ENCODE assay signal across 21 cellular contexts in the genomic region with DNA sequence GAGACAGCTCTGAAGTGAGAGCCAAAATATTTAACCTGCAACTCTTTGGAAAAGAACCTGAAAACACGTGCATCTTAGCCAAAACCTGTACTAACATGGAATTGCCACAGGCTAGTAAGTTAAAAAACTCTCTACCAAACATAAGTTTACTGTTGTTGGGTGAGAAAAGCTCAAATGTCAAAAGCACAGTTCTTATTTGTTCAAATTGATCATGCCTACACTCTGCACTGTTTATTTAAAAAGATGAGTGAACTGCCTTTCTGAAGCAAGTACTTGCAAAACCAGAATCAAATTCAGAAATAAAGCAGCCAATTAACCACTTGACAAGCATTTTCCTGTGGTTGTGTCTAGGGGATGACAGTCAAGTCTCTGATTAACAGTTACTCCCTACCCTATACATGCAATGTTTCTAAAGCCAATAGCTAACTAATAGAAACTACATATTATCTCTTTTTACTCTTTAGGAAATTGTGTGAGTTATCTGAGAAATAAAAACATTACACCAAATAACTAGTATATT. TPM values are rescaled to one million over a fixed set of nuclear protein-coding genes. Genes with fewer than 3 reads are reported as not detected.
DNase-seq lines count a peak whose midpoint lies in the region; ATAC-seq and TF ChIP-seq lines count a peak whose summit lies in the region.
"Had no signal": no experiment of that assay in that cellular context is flagged by ENCODE, and none has a peak within 500 bp of the region (broad histone marks: within the 10 kb centered on the region; RNA-seq: fewer than 3 reads in every experiment).

No MANE protein-coding gene starts in this region.

- H3K9ac ChIP-seq in OCI-LY1 (ENCODE audit: low read length) (peak overlapping the region; percentile 88), endodermal cell (ENCODE audit: extremely low read depth, low read length, poor library complexity, severe bottlenecking) (no peak overlapping the region)
- H3K9ac ChIP-seq: KMS-11 had no signal

- H4K20me1 ChIP-seq in DOHH2 (ENCODE audit: control insufficient read depth, insufficient read depth, low read depth, low read length) (no peaks in the 10 kb centered on the region), OCI-LY1 (ENCODE audit: insufficient read depth, low read length) (peaks cover 3% of the 10 kb centered on the region; the same call in 1 of the 2 replicates)

- CTCF ChIA-PET in A673 (lab: Charles Lee): no interaction called here

- intact Hi-C loops in A673 (cut with micrococcal nuclease; ENCODE audit: unreplicated experiment): no loop called here

- no peaks in the 10 kb centered on the region for H3K9me3 Mint-ChIP-seq in endodermal cell

- no peaks in the 10 kb centered on the region for H3K9me2 ChIP-seq in DOHH2 (replicated peaks; ENCODE audit: control insufficient read depth, low read length)
- H3K9me2 ChIP-seq in OCI-LY1 (ENCODE audit: low read depth, low read length): no peaks in the 10 kb centered on the region

- H3K27me3 ChIP-seq in A673 (replicated peaks; ENCODE audit: insufficient read depth, low read depth, low read length, poor library complexity) (no peaks in the 10 kb centered on the region), DOHH2 (ENCODE audit: control insufficient read depth, low read length) (no peaks in the 10 kb centered on the region), OCI-LY1 (ENCODE audit: insufficient read depth, low read length) (no peaks in the 10 kb centered on the region), endodermal cell (ENCODE audit: control insufficient read depth, insufficient read depth, low read length, poor library complexity, severe bottlenecking) (no peaks in the 10 kb centered on the region)
- H3K27me3 ChIP-seq: heart left ventricle had no signal

- H2AFZ ChIP-seq in OCI-LY1 (ENCODE audit: low read length): no peak overlapping the region

- ATAC-seq in HG03097 (IDR thresholded peaks at IDR 0.05; ENCODE audit: low FRiP score, unreplicated experiment) (no peak), GM19395 (IDR thresholded peaks at IDR 0.05; ENCODE audit: unreplicated experiment) (no peak), GM21619 (IDR thresholded peaks at IDR 0.05; ENCODE audit: unreplicated experiment) (no peak)
- ATAC-seq: esophagus mucosa, heart left ventricle, left colon had no signal

- DNase-seq in A673 (ENCODE audit: low spot score): no peak
- no peak for DNase-seq in endodermal cell
- no peak for DNase-seq in GM13977 (ENCODE audit: low spot score)
- DNase-seq: amygdala; BE2C; cortex of kidney; heart left ventricle; left colon; NCI-H1694; NK-92 treated with Interleukin-12 subunit alpha and Interleukin-12 subunit beta, amount 100 ng/mL, for 24 hours; trophoblast cell; WERI-Rb-1 had no signal

- peaks cover 22% of the 10 kb centered on the region for H3K4me1 Mint-ChIP-seq in endodermal cell

- H3K4me1 ChIP-seq in A673 (ENCODE audit: insufficient read depth, low read length, poor library complexity, severe bottlenecking): peaks cover 19% of the 10 kb centered on the region
- H3K4me1 ChIP-seq in DOHH2 (ENCODE audit: control insufficient read depth, low read length): peaks cover 31% of the 10 kb centered on the region
- peaks cover 49% of the 10 kb centered on the region for H3K4me1 ChIP-seq in OCI-LY1 (ENCODE audit: insufficient read depth, low read length, severe bottlenecking)
- H3K4me1 ChIP-seq in endodermal cell (ENCODE audit: control insufficient read depth, insufficient read depth, low read length): no peaks in the 10 kb centered on the region
- H3K4me1 ChIP-seq: BE2C, HAP-1 had no signal

- H3K27ac Mint-ChIP-seq in endodermal cell: no peak overlapping the region

- H3K4me2 ChIP-seq in DOHH2 (ENCODE audit: low read length) (0 out of 2 replicates have a peak overlapping the region, but pooled peaks have one; percentile 1), OCI-LY1 (ENCODE audit: low read length) (peak overlapping the region; percentile 85)
- H3K4me2 ChIP-seq: KMS-11 had no signal

- H3K36me3 Mint-ChIP-seq in endodermal cell (ENCODE audit: low read depth): no peaks in the 10 kb centered on the region

- H3F3A ChIP-seq in DOHH2 (ENCODE audit: control insufficient read depth, insufficient read depth) (peaks cover under 1% of the 10 kb centered on the region), OCI-LY1 (ENCODE audit: insufficient read depth, low read length) (no peaks in the 10 kb centered on the region)

- H3K36me3 ChIP-seq in A673 (ENCODE audit: insufficient read depth, low read length, poor library complexity, severe bottlenecking) (peaks cover 24% of the 10 kb centered on the region), DOHH2 (ENCODE audit: control insufficient read depth, low read length) (peaks cover 46% of the 10 kb centered on the region), OCI-LY1 (ENCODE audit: insufficient read depth, low read length) (peaks cover 77% of the 10 kb centered on the region), endodermal cell (ENCODE audit: control insufficient read depth, insufficient read depth, low read length) (no peaks in the 10 kb centered on the region)
- H3K36me3 ChIP-seq: BE2C, HAP-1, prostate gland, WERI-Rb-1 had no signal

- TF ChIP-seq CTCF in A673 (conservative IDR thresholded peaks at IDR 0.05; ENCODE audit: low read depth, low read length) (no peak), DOHH2 (IDR thresholded peaks at IDR 0.05; ENCODE audit: low read depth, low read length, poor library complexity, severe bottlenecking) (no peak), OCI-LY1 (IDR thresholded peaks at IDR 0.05; ENCODE audit: low read length) (no peak), endodermal cell (conservative IDR thresholded peaks at IDR 0.05) (no peak), GM13977 (IDR thresholded peaks at IDR 0.05; ENCODE audit: extremely low read depth, insufficient read depth, missing control alignments) (no peak)

- H3K27ac ChIP-seq in A673 (ENCODE audit: low read depth, low read length, poor library complexity, severe bottlenecking) (peak overlapping the region; percentile 24), DOHH2 (ENCODE audit: low read depth, low read length) (no peak overlapping the region), OCI-LY1 (ENCODE audit: low read depth, low read length, poor library complexity, severe bottlenecking) (peak overlapping the region; percentile 96), endodermal cell (ENCODE audit: low read depth, low read length) (no peak overlapping the region)
- H3K27ac ChIP-seq: heart left ventricle, KMS-11, prostate gland, WERI-Rb-1 had no signal

- H3K9me3 ChIP-seq in A673 (ENCODE audit: low read depth, low read length, poor library complexity, severe bottlenecking) (no peaks in the 10 kb centered on the region), DOHH2 (ENCODE audit: control insufficient read depth, insufficient read depth, low read length) (no peaks in the 10 kb centered on the region), OCI-LY1 (ENCODE audit: low read length) (no peaks in the 10 kb centered on the region), endodermal cell (ENCODE audit: control insufficient read depth, low read length) (no peaks in the 10 kb centered on the region)
- H3K9me3 ChIP-seq: BE2C, HAP-1, heart left ventricle, prostate gland had no signal

- no TSS peak for BruUV-seq in A673 (replicated peaks; lab: Mats Ljungman, UMichigan)

- no peaks in the 10 kb centered on the region for H3K27me3 Mint-ChIP-seq in endodermal cell (ENCODE audit: insufficient read depth)

- 65 to 86% methylated on average over 1 of the region's 1 CpG for WGBS in endodermal cell (ENCODE audit: insufficient coverage in 1 of 2, insufficient read length in 1 of 2), 2 experiments

- peak overlapping the region; percentile 75 for H3K4me3 ChIP-seq in A673 (ENCODE audit: low read depth, low read length, poor library complexity, severe bottlenecking)
- no peak overlapping the region for H3K4me3 ChIP-seq in DOHH2 (ENCODE audit: low read length)
- peak overlapping the region; percentile 79 for H3K4me3 ChIP-seq in OCI-LY1 (ENCODE audit: low read depth, low read length, poor library complexity, severe bottlenecking)
- peak overlapping the region; percentile 9 for H3K4me3 ChIP-seq in endodermal cell (ENCODE audit: low read length)
- H3K4me3 ChIP-seq: HAP-1, heart left ventricle, prostate gland had no signal

- POLR2A ChIA-PET in A673 (lab: Charles Lee; ENCODE audit: low non-redundant PET): no interaction called here

- in situ Hi-C loops in GM13977 (cut with MboI; ENCODE audit: low pct_unique_long_range_greater_than_20kb, low sequenced_read_pairs, unreplicated experiment): no loop called here

- H3K4me3 Mint-ChIP-seq in endodermal cell: no peak overlapping the region

- H3K79me2 ChIP-seq in DOHH2 (ENCODE audit: control insufficient read depth, low read length) (peaks cover 43% of the 10 kb centered on the region), OCI-LY1 (ENCODE audit: insufficient read depth, low read length) (peaks cover 99% of the 10 kb centered on the region)

RNA-seq across cellular contexts. Expression of a gene that starts 5.6 kb away (rescaled TPM):
- total RNA-seq in A673 (2021) (68.6 and 69.5 TPM in 2 replicates), endodermal cell (1 to 10 TPM; 3.9 to 8.7 TPM)
- 5.1 TPM for polyA plus RNA-seq in endodermal cell (2013, experiment 1 of 2)
- 5.6 TPM for polyA plus RNA-seq in endodermal cell (2013, experiment 2 of 2)

Comparison
In these comparisons a context has a peak if more than half of its experiments do, and no peak if none do; other contexts are left out.
1. H3K27ac ChIP-seq: peak in A673 (single experiment) and OCI-LY1 (single experiment); none in DOHH2 (single experiment) and endodermal cell (single experiment).